ENCODE assay signal across 15 cellular contexts in the genomic region with DNA sequence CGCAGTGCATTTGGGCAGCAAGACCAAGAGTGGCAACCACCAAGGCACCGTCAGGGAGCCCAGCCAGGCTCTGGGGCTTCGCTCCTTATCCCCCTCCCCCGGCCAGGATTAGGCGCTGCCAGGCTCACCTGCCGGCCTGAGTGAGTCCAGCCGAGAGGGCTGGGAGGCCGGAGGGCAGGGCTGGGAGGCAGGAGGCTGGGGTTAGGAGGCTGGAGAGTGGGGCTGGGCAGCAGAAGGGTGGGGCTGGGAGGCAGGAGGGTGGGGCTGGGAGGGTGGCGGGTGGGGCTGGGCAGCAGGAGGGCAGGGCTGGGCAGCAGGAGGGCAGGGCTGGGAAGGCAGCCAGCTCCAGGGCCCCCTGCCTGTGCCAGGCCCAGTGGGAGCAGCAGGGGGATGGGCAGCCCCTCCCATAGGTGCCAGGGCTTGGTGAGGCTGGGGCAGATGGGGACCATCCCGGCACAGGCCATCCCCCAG.
A peak's percentile ranks its signal among the peaks of the same experiment; 100 is the strongest.
DNase-seq lines count a peak whose midpoint lies in the region; ATAC-seq and TF ChIP-seq lines count a peak whose summit lies in the region.
"Had no signal": no experiment of that assay in that cellular context is flagged by ENCODE, and none has a peak within 500 bp of the region (broad histone marks: within the 10 kb centered on the region; RNA-seq: fewer than 3 reads in every experiment).

No MANE protein-coding gene starts in this region.

- H3K4me3 ChIP-seq in SK-N-SH (ENCODE audit: low read depth in 2 of 2, low read length in 1 of 2) (no peak overlapping the region), upper lobe of right lung (no peak overlapping the region)
- H3K4me3 ChIP-seq: K562 had no signal

- intact Hi-C loops in dendritic cell treated with granulocyte-macrophage colony-stimulating factor and Interleukin-4, amounts not matched to agents 40 ng/mL and 50 ng/mL, for 4 days (cut with micrococcal nuclease), result no loop called here
- intact Hi-C loops in upper lobe of right lung (cut with DNase I), result no loop called here

- no peaks in the 10 kb centered on the region for H3K9me3 ChIP-seq in SK-N-SH
- no peaks in the 10 kb centered on the region for H3K9me3 ChIP-seq in upper lobe of right lung
- H3K9me3 ChIP-seq: Caco-2 had no signal

- no peak overlapping the region for H3K9ac ChIP-seq in SK-N-SH

- POLR2A ChIA-PET in SK-N-SH (lab: Yijun Ruan, JAX), result interaction anchor here (0.6 kb wide), 1 partner anchor 177 kb away, joined by 7 read pairs; no protein-coding TSS in a partner anchor

- H3K36me3 ChIP-seq in SK-N-SH (replicated peaks in 1 of 2; ENCODE audit: control insufficient read depth in 1 of 2, insufficient read depth in 2 of 2, low read length in 1 of 2) (no peaks in the 10 kb centered on the region), upper lobe of right lung (no peaks in the 10 kb centered on the region)

- H3K27ac ChIP-seq in SK-N-SH (ENCODE audit: low read depth in 2 of 2, low read length in 1 of 2), result no peak overlapping the region
- H3K27ac ChIP-seq in upper lobe of right lung, result no peak overlapping the region

- H3K27ac Mint-ChIP-seq in dendritic cell treated with granulocyte-macrophage colony-stimulating factor and Interleukin-4, amounts not matched to agents 40 ng/mL and 50 ng/mL, for 4 days, result peak overlapping the region; percentile 35
- H3K27ac Mint-ChIP-seq: activated CD8-positive, alpha-beta T cell treated with anti-CD3 and anti-CD28 coated beads for 36 hours had no signal

- peaks cover 0 to 6% of the 10 kb centered on the region in 2 experiments; a peak in 1 of 4 replicates for H3K4me1 ChIP-seq in SK-N-SH (ENCODE audit: control insufficient read depth in 1 of 2, insufficient read depth in 2 of 2, low read depth in 1 of 2, low read length in 1 of 2)
- no peaks in the 10 kb centered on the region for H3K4me1 ChIP-seq in upper lobe of right lung
- H3K4me1 ChIP-seq: Caco-2 had no signal

- H3K4me3 Mint-ChIP-seq in dendritic cell treated with granulocyte-macrophage colony-stimulating factor and Interleukin-4, amounts not matched to agents 40 ng/mL and 50 ng/mL, for 4 days, result no peak overlapping the region
- H3K4me3 Mint-ChIP-seq: activated CD8-positive, alpha-beta T cell treated with anti-CD3 and anti-CD28 coated beads for 36 hours had no signal

- CTCF ChIA-PET in SK-N-SH (lab: Yijun Ruan, JAX), result interaction anchor here (1.3 to 1.4 kb wide), 2 partner anchors 15 to 59 kb away, joined by 3 to 4 read pairs; no protein-coding TSS in a partner anchor

- H4K20me1 ChIP-seq in SK-N-SH (ENCODE audit: insufficient read depth), result no peaks in the 10 kb centered on the region

- H3K9me3 Mint-ChIP-seq in dendritic cell treated with granulocyte-macrophage colony-stimulating factor and Interleukin-4, amounts not matched to agents 40 ng/mL and 50 ng/mL, for 4 days, result peaks cover under 1% of the 10 kb centered on the region

- no peaks in the 10 kb centered on the region for H3K36me3 Mint-ChIP-seq in dendritic cell treated with granulocyte-macrophage colony-stimulating factor and Interleukin-4, amounts not matched to agents 40 ng/mL and 50 ng/mL, for 4 days (ENCODE audit: low read depth)

- no peaks in the 10 kb centered on the region for H3K4me1 Mint-ChIP-seq in dendritic cell treated with granulocyte-macrophage colony-stimulating factor and Interleukin-4, amounts not matched to agents 40 ng/mL and 50 ng/mL, for 4 days (ENCODE audit: low read depth)

- ATAC-seq in SK-N-SH treated with all-trans-retinoic acid at 6 μM for 48 hours (no peak), upper lobe of right lung (peak; percentile 21), HG02588 (IDR thresholded peaks at IDR 0.05; ENCODE audit: unreplicated experiment) (no peak)
- ATAC-seq: activated CD8-positive, alpha-beta T cell treated with anti-CD3 and anti-CD28 coated beads for 36 hours; stimulated activated naive CD8-positive, alpha-beta T cell treated with anti-CD3 and anti-CD28 coated beads, Interleukin-15, Interleukin-2, amounts not matched to agents 100 U/mL and 50 U/mL, for 24 hours had no signal

- H3K79me2 ChIP-seq in SK-N-SH (ENCODE audit: insufficient read depth), result no peaks in the 10 kb centered on the region

- no peaks in the 10 kb centered on the region for H3K9me2 ChIP-seq in SK-N-SH

- no peak overlapping the region for H2AFZ ChIP-seq in SK-N-SH (ENCODE audit: low read depth)

- DNase-seq in SK-N-SH (peak; percentile 43), NCI-H2107 treated with DMSO at 0.1 percent for 48 hours (lab: John Stamatoyannopoulos, UW; ENCODE audit: unreplicated experiment) (peak; percentile 69), upper lobe of right lung (peak; percentile 55), SW 1271 (lab: John Stamatoyannopoulos, UW) (no peak), NCI-H1436 (lab: John Stamatoyannopoulos, UW) (no peak)
- DNase-seq: activated CD8-positive, alpha-beta T cell treated with anti-CD3 and anti-CD28 coated beads for 36 hours; Caco-2; central memory CD4-positive, alpha-beta T cell; foreskin fibroblast; NCI-H2029 treated with DMSO at 0.1 percent for 48 hours; stimulated activated naive CD8-positive, alpha-beta T cell treated with anti-CD3 and anti-CD28 coated beads, Interleukin-15, Interleukin-2, amounts not matched to agents 100 U/mL and 50 U/mL, for 24 hours had no signal

- peaks cover 39% of the 10 kb centered on the region for H3K27me3 Mint-ChIP-seq in dendritic cell treated with granulocyte-macrophage colony-stimulating factor and Interleukin-4, amounts not matched to agents 40 ng/mL and 50 ng/mL, for 4 days

- H3K4me2 ChIP-seq in SK-N-SH, result no peak overlapping the region

- TF ChIP-seq EP300 in SK-N-SH (IDR thresholded peaks at IDR 0.05; ENCODE audit: borderline replicate concordance in 1 of 2, low read depth in 1 of 2, low read length in 1 of 2), result no peak

- 83% methylated on average over 1 of the region's 10 CpGs for WGBS in SK-N-SH (ENCODE audit: low lambda C conversion rate)

- H3F3A ChIP-seq in SK-N-SH (replicated peaks; ENCODE audit: insufficient read depth), result no peaks in the 10 kb centered on the region

- no peaks in the 10 kb centered on the region for H3K27me3 ChIP-seq in SK-N-SH (ENCODE audit: insufficient read depth)
- H3K27me3 ChIP-seq in upper lobe of right lung, result no peaks in the 10 kb centered on the region

- no peak for TF ChIP-seq CTCF in SK-N-SH (IDR thresholded peaks at IDR 0.05)
- no peak for TF ChIP-seq CTCF in upper lobe of right lung (IDR thresholded peaks at IDR 0.05)

- no peak for TF ChIP-seq RAD21 in SK-N-SH (IDR thresholded peaks at IDR 0.05; ENCODE audit: low read length)

TF ChIP-seq in SK-N-SH, 30 proteins besides CTCF, POLR2A, EP300 and RAD21:
- TF ChIP-seq, protein P1, sequence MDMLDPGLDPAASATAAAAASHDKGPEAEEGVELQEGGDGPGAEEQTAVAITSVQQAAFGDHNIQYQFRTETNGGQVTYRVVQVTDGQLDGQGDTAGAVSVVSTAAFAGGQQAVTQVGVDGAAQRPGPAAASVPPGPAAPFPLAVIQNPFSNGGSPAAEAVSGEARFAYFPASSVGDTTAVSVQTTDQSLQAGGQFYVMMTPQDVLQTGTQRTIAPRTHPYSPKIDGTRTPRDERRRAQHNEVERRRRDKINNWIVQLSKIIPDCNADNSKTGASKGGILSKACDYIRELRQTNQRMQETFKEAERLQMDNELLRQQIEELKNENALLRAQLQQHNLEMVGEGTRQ (IDR thresholded peaks at IDR 0.05; ENCODE audit: borderline replicate concordance, low read depth, low read length), result no peak
- no peak for TF ChIP-seq RFX5 (IDR thresholded peaks at IDR 0.05; ENCODE audit: low read length)
- no peak for TF ChIP-seq TAF1 (IDR thresholded peaks at IDR 0.05; ENCODE audit: borderline replicate concordance, low read depth, low read length)
- no peak for TF ChIP-seq EZH2phosphoT487 (IDR thresholded peaks at IDR 0.05; ENCODE audit: borderline replicate concordance, low read depth)
TF ChIP-seq in SK-N-SH: peak in this region for 0.

TF ChIP-seq in SK-N-SH treated with all-trans-retinoic acid at 6 μM for 48 hours, 23 proteins besides CTCF, POLR2A, EP300 and RAD21 (continues in another document):
- TF ChIP-seq ARNTL (CRISPR knock-in tag; IDR thresholded peaks at IDR 0.05; ENCODE audit: borderline replicate concordance, low read depth) (no peak), GLIS3 (CRISPR knock-in tag; IDR thresholded peaks at IDR 0.05) (no peak), ZFP30 (CRISPR knock-in tag; IDR thresholded peaks at IDR 0.05) (no peak), SNAI2 (CRISPR knock-in tag; IDR thresholded peaks at IDR 0.05) (no peak), ZNF70 (CRISPR knock-in tag; IDR thresholded peaks at IDR 0.05) (no peak), TCF4 (CRISPR knock-in tag; IDR thresholded peaks at IDR 0.05; ENCODE audit: borderline replicate concordance) (no peak), TOX (CRISPR knock-in tag; IDR thresholded peaks at IDR 0.05; ENCODE audit: borderline replicate concordance) (no peak), ESRRG (CRISPR knock-in tag; IDR thresholded peaks at IDR 0.05) (no peak)
- TF ChIP-seq, protein P2, sequence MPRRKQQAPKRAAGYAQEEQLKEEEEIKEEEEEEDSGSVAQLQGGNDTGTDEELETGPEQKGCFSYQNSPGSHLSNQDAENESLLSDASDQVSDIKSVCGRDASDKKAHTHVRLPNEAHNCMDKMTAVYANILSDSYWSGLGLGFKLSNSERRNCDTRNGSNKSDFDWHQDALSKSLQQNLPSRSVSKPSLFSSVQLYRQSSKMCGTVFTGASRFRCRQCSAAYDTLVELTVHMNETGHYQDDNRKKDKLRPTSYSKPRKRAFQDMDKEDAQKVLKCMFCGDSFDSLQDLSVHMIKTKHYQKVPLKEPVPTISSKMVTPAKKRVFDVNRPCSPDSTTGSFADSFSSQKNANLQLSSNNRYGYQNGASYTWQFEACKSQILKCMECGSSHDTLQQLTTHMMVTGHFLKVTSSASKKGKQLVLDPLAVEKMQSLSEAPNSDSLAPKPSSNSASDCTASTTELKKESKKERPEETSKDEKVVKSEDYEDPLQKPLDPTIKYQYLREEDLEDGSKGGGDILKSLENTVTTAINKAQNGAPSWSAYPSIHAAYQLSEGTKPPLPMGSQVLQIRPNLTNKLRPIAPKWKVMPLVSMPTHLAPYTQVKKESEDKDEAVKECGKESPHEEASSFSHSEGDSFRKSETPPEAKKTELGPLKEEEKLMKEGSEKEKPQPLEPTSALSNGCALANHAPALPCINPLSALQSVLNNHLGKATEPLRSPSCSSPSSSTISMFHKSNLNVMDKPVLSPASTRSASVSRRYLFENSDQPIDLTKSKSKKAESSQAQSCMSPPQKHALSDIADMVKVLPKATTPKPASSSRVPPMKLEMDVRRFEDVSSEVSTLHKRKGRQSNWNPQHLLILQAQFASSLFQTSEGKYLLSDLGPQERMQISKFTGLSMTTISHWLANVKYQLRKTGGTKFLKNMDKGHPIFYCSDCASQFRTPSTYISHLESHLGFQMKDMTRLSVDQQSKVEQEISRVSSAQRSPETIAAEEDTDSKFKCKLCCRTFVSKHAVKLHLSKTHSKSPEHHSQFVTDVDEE (CRISPR knock-in tag; IDR thresholded peaks at IDR 0.05), result no peak

Comparison
In these comparisons a context has a peak if more than half of its experiments do, and no peak if none do; other contexts are left out.
1. DNase-seq: peak in SK-N-SH (single experiment), NCI-H2107 treated with DMSO at 0.1 percent for 48 hours (single experiment) and upper lobe of right lung (single experiment); none in SW 1271 (0 of 2) and NCI-H1436 (single experiment).